Comparison of ENCODE assay signal across 24 cellular contexts in the genomic region with DNA sequence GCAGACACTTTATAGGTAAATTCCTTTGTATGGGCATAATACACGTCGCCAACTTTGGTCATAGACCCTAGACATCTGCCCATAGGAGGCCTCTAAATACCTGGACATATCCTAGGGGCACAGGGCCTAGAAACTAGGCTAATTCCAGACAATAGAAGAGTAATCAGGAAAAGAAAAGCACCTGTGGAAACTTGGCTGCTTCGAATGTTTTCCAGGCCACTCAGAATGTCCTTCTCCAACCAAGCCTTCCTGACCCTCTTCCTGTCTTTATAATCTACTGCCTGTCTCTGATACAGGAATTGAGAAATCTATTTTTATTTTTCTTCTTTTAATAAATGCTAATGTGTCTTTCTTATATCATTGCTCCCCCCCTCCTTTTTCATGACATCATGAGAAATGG.
DNase-seq lines count a peak whose midpoint lies in the region; ATAC-seq and FAIRE-seq lines count a peak whose summit lies in the region.
"Had no signal": no experiment of that assay in that cellular context is flagged by ENCODE, and none has a peak within 500 bp of the region (broad histone marks: within the 10 kb centered on the region; RNA-seq: fewer than 3 reads in every experiment).

No MANE protein-coding gene starts in this region.

- H3K27ac Mint-ChIP-seq in activated CD4-positive, alpha-beta memory T cell treated with anti-CD3 and anti-CD28 coated beads for 36 hours, result peak overlapping the region; percentile 74
- no peak overlapping the region for H3K27ac Mint-ChIP-seq in activated CD4-positive, alpha-beta memory T cell treated with anti-CD3 and anti-CD28 coated beads, Interleukin-2, amount 10 ng/mL, durations not matched to agents 7 days and 5 days
- peak overlapping the region; percentile 19 to 90 (median 78) for H3K27ac Mint-ChIP-seq in CD4-positive, alpha-beta memory T cell
- H3K27ac Mint-ChIP-seq in central memory CD8-positive, alpha-beta T cell (ENCODE audit: low read depth), result peak overlapping the region; percentile 77
- peak overlapping the region in 5 of 9 donors; percentile 81 to 93 (median 84) for H3K27ac Mint-ChIP-seq in naive thymus-derived CD4-positive, alpha-beta T cell
- H3K27ac Mint-ChIP-seq: endodermal cell; natural killer cell treated with Interleukin-12 subunit alpha and Interleukin-12 subunit beta and Interleukin-15 and Interleukin-18, amount 100 ng/mL, for 72 hours had no signal

- ATAC-seq in central memory CD8-positive, alpha-beta T cell (replicated peaks; ENCODE audit: extremely low read depth, poor library complexity, severe bottlenecking), result no peak
- no peak for ATAC-seq in naive thymus-derived CD4-positive, alpha-beta T cell
- no peak for ATAC-seq in stimulated activated naive CD8-positive, alpha-beta T cell treated with anti-CD3 and anti-CD28 coated beads, Interleukin-15, Interleukin-2, amounts not matched to agents 100 U/mL and 50 U/mL, for 24 hours
- no peak for ATAC-seq in aorta (ENCODE audit: low FRiP score)
- ATAC-seq: natural killer cell treated with Interleukin-12 subunit alpha and Interleukin-12 subunit beta and Interleukin-15 and Interleukin-18, amount 100 ng/mL, for 72 hours; Panc1; psoas muscle had no signal

- intact Hi-C loops in activated CD4-positive, alpha-beta memory T cell treated with anti-CD3 and anti-CD28 coated beads for 36 hours (cut with micrococcal nuclease), result loop anchor here (5.0 to 10.0 kb wide), 4 partner anchors 153 to 825 kb away; no protein-coding TSS in a partner anchor
- intact Hi-C loops in CD4-positive, alpha-beta memory T cell (cut with micrococcal nuclease), result loop anchor here (5.0 kb wide), 1 partner anchor 822 kb away; no protein-coding TSS in a partner anchor
- intact Hi-C loops in naive thymus-derived CD4-positive, alpha-beta T cell (cut with micrococcal nuclease), result loop anchor here (5.0 to 10.0 kb wide), 6 partner anchors 223 to 1385 kb away; partner anchors contain the start of gene SMARCA5 (in 1 of the 2)
- intact Hi-C loops in aorta (cut with DNase I), result loop anchor here (5.0 to 10.0 kb wide), 6 partner anchors 225 to 1045 kb away; partner anchors contain the start of gene INPP4B (in 1 of the 2)

- H3K4me1 Mint-ChIP-seq in activated CD4-positive, alpha-beta memory T cell treated with anti-CD3 and anti-CD28 coated beads for 36 hours (ENCODE audit: low read depth), result peaks cover 26% of the 10 kb centered on the region
- H3K4me1 Mint-ChIP-seq in activated CD4-positive, alpha-beta memory T cell treated with anti-CD3 and anti-CD28 coated beads, Interleukin-2, amount 10 ng/mL, durations not matched to agents 7 days and 5 days, result peaks cover 7% of the 10 kb centered on the region
- peaks cover 18 to 33% (median 24%) of the 10 kb centered on the region in 4 donors for H3K4me1 Mint-ChIP-seq in CD4-positive, alpha-beta memory T cell
- H3K4me1 Mint-ChIP-seq in central memory CD8-positive, alpha-beta T cell, result peaks cover 9% of the 10 kb centered on the region
- H3K4me1 Mint-ChIP-seq in naive thymus-derived CD4-positive, alpha-beta T cell, result peaks cover 7 to 38% (median 37%) of the 10 kb centered on the region in 7 donors

- H3K36me3 Mint-ChIP-seq in activated CD4-positive, alpha-beta memory T cell treated with anti-CD3 and anti-CD28 coated beads for 36 hours, result peaks cover 1% of the 10 kb centered on the region
- H3K36me3 Mint-ChIP-seq in activated CD4-positive, alpha-beta memory T cell treated with anti-CD3 and anti-CD28 coated beads, Interleukin-2, amount 10 ng/mL, durations not matched to agents 7 days and 5 days (ENCODE audit: low read depth), result no peaks in the 10 kb centered on the region
- H3K36me3 Mint-ChIP-seq in CD4-positive, alpha-beta memory T cell, result peaks cover 11 to 24% of the 10 kb centered on the region in 2 donors
- H3K36me3 Mint-ChIP-seq in central memory CD8-positive, alpha-beta T cell (ENCODE audit: insufficient read depth), result peaks cover 9% of the 10 kb centered on the region
- H3K36me3 Mint-ChIP-seq in naive thymus-derived CD4-positive, alpha-beta T cell, result peaks cover 0 to 12% (median 8%) of the 10 kb centered on the region in 5 donors
- H3K36me3 Mint-ChIP-seq: natural killer cell treated with Interleukin-12 subunit alpha and Interleukin-12 subunit beta and Interleukin-15 and Interleukin-18, amount 100 ng/mL, for 72 hours had no signal

- no peaks in the 10 kb centered on the region for H3K9me3 Mint-ChIP-seq in activated CD4-positive, alpha-beta memory T cell treated with anti-CD3 and anti-CD28 coated beads for 36 hours
- no peaks in the 10 kb centered on the region for H3K9me3 Mint-ChIP-seq in activated CD4-positive, alpha-beta memory T cell treated with anti-CD3 and anti-CD28 coated beads, Interleukin-2, amount 10 ng/mL, durations not matched to agents 7 days and 5 days
- no peaks in the 10 kb centered on the region for H3K9me3 Mint-ChIP-seq in CD4-positive, alpha-beta memory T cell
- no peaks in the 10 kb centered on the region for H3K9me3 Mint-ChIP-seq in central memory CD8-positive, alpha-beta T cell
- H3K9me3 Mint-ChIP-seq in naive thymus-derived CD4-positive, alpha-beta T cell, result peaks cover 0 to 3% (median 0%) of the 10 kb centered on the region in 11 donors
- H3K9me3 Mint-ChIP-seq: endodermal cell; natural killer cell treated with Interleukin-12 subunit alpha and Interleukin-12 subunit beta and Interleukin-15 and Interleukin-18, amount 100 ng/mL, for 72 hours had no signal

- CTCF ChIA-PET in activated CD4-positive, alpha-beta memory T cell treated with anti-CD3 and anti-CD28 coated beads for 36 hours (lab: Charles Lee), result no interaction called here
- CTCF ChIA-PET in activated CD4-positive, alpha-beta memory T cell treated with anti-CD3 and anti-CD28 coated beads, Interleukin-2, amount 10 ng/mL, durations not matched to agents 7 days and 5 days (lab: Charles Lee), result no interaction called here
- CTCF ChIA-PET in CD4-positive, alpha-beta memory T cell (lab: Charles Lee; ENCODE audit: partially characterized antibody), result interaction anchor here (0.7 to 2.2 kb wide), 6 partner anchors 28 to 718 kb away, joined by 3 to 23 read pairs (median 8); partner anchors contain the start of gene INPP4B
- CTCF ChIA-PET in naive thymus-derived CD4-positive, alpha-beta T cell (lab: Charles Lee), result interaction anchor here (0.6 to 1.9 kb wide), 2 partner anchors 88 to 710 kb away, joined by 3 to 11 read pairs; no protein-coding TSS in a partner anchor

- no peaks in the 10 kb centered on the region for H3K9me3 ChIP-seq in CD4-positive, alpha-beta memory T cell (ENCODE audit: control insufficient read depth in 1 of 2, low read length in 2 of 2)
- H3K9me3 ChIP-seq in naive thymus-derived CD4-positive, alpha-beta T cell (ENCODE audit: control insufficient read depth in 2 of 3, low read length in 3 of 3), result no peaks in the 10 kb centered on the region
- no peaks in the 10 kb centered on the region for H3K9me3 ChIP-seq in aorta (ENCODE audit: control insufficient read depth, low read length)
- H3K9me3 ChIP-seq: psoas muscle, sigmoid colon, transverse colon had no signal

- 96 to 97% methylated on average over 3 of the region's 3 CpGs for WGBS in aorta, 2 donors

- no peak overlapping the region for H3K4me3 ChIP-seq in CD4-positive, alpha-beta memory T cell (ENCODE audit: low read length in 2 of 2)
- H3K4me3 ChIP-seq in naive thymus-derived CD4-positive, alpha-beta T cell (ENCODE audit: low read length), result no peak overlapping the region
- H3K4me3 ChIP-seq in aorta (ENCODE audit: low read length in 2 of 2), result no peak overlapping the region
- H3K4me3 ChIP-seq: psoas muscle, sigmoid colon, transverse colon had no signal

- H3K4me3 Mint-ChIP-seq in activated CD4-positive, alpha-beta memory T cell treated with anti-CD3 and anti-CD28 coated beads for 36 hours, result no peak overlapping the region
- no peak overlapping the region for H3K4me3 Mint-ChIP-seq in activated CD4-positive, alpha-beta memory T cell treated with anti-CD3 and anti-CD28 coated beads, Interleukin-2, amount 10 ng/mL, durations not matched to agents 7 days and 5 days
- peak overlapping the region in 2 of 8 donors; percentile 24 to 33 for H3K4me3 Mint-ChIP-seq in CD4-positive, alpha-beta memory T cell
- H3K4me3 Mint-ChIP-seq in central memory CD8-positive, alpha-beta T cell, result no peak overlapping the region
- H3K4me3 Mint-ChIP-seq in naive thymus-derived CD4-positive, alpha-beta T cell, result peak overlapping the region in 2 of 10 donors; percentile 17 to 31
- H3K4me3 Mint-ChIP-seq: endodermal cell; natural killer cell treated with Interleukin-12 subunit alpha and Interleukin-12 subunit beta and Interleukin-15 and Interleukin-18, amount 100 ng/mL, for 72 hours had no signal

- H3K27me3 ChIP-seq in CD4-positive, alpha-beta memory T cell (ENCODE audit: insufficient read depth, low read length), result no peaks in the 10 kb centered on the region
- no peaks in the 10 kb centered on the region for H3K27me3 ChIP-seq in naive thymus-derived CD4-positive, alpha-beta T cell (ENCODE audit: control insufficient read depth in 2 of 2, insufficient read depth in 2 of 2, low read length in 2 of 2)
- no peaks in the 10 kb centered on the region for H3K27me3 ChIP-seq in aorta (ENCODE audit: control insufficient read depth in 1 of 2, insufficient read depth in 2 of 2, low read length in 1 of 2)
- H3K27me3 ChIP-seq: sigmoid colon, transverse colon had no signal

- no peak for DNase-seq in activated CD4-positive, alpha-beta memory T cell treated with anti-CD3 and anti-CD28 coated beads for 36 hours
- no peak for DNase-seq in activated CD4-positive, alpha-beta memory T cell treated with anti-CD3 and anti-CD28 coated beads, Interleukin-2, amount 10 ng/mL, durations not matched to agents 7 days and 5 days
- no peak for DNase-seq in CD4-positive, alpha-beta memory T cell
- no peak for DNase-seq in central memory CD8-positive, alpha-beta T cell (ENCODE audit: low spot score in 2 of 2)
- no peak for DNase-seq in naive thymus-derived CD4-positive, alpha-beta T cell
- DNase-seq in HTR-8/SVneo (ENCODE audit: insufficient read length, low spot score) (no peak), aorta (no peak)
- DNase-seq in stimulated activated naive CD8-positive, alpha-beta T cell treated with anti-CD3 and anti-CD28 coated beads, Interleukin-15, Interleukin-2, amounts not matched to agents 100 U/mL and 50 U/mL, for 24 hours, result no peak
- DNase-seq: 8988T; activated CD4-positive, alpha-beta T cell treated with anti-CD3 and anti-CD28 coated beads for 1 hour; activated naive CD4-positive, alpha-beta T cell; caudate nucleus; endodermal cell; kidney; NCI-H146; psoas muscle; SHP77; sigmoid colon; stimulated activated CD4-positive, alpha-beta T cell treated with anti-CD3 and anti-CD28 coated beads, Interleukin-4, amount 100 ng/mL, for 24 hours; transverse colon had no signal

- H3K36me3 ChIP-seq in CD4-positive, alpha-beta memory T cell (ENCODE audit: insufficient read depth, low read length), result no peaks in the 10 kb centered on the region
- peaks cover 0 to 4% (median 0%) of the 10 kb centered on the region in 3 experiments for H3K36me3 ChIP-seq in naive thymus-derived CD4-positive, alpha-beta T cell (ENCODE audit: control insufficient read depth in 2 of 3, insufficient read depth in 3 of 3, low read length in 3 of 3)
- H3K36me3 ChIP-seq in aorta (ENCODE audit: control insufficient read depth in 1 of 2, insufficient read depth in 2 of 2, low read length in 1 of 2), result no peaks in the 10 kb centered on the region
- H3K36me3 ChIP-seq: sigmoid colon, transverse colon had no signal

- H3K27me3 Mint-ChIP-seq in activated CD4-positive, alpha-beta memory T cell treated with anti-CD3 and anti-CD28 coated beads for 36 hours, result no peaks in the 10 kb centered on the region
- H3K27me3 Mint-ChIP-seq in activated CD4-positive, alpha-beta memory T cell treated with anti-CD3 and anti-CD28 coated beads, Interleukin-2, amount 10 ng/mL, durations not matched to agents 7 days and 5 days, result no peaks in the 10 kb centered on the region
- no peaks in the 10 kb centered on the region for H3K27me3 Mint-ChIP-seq in CD4-positive, alpha-beta memory T cell
- H3K27me3 Mint-ChIP-seq in central memory CD8-positive, alpha-beta T cell, result no peaks in the 10 kb centered on the region
- H3K27me3 Mint-ChIP-seq in naive thymus-derived CD4-positive, alpha-beta T cell, result no peaks in the 10 kb centered on the region
- H3K27me3 Mint-ChIP-seq: natural killer cell treated with Interleukin-12 subunit alpha and Interleukin-12 subunit beta and Interleukin-15 and Interleukin-18, amount 100 ng/mL, for 72 hours had no signal

- POLR2A ChIA-PET in activated CD4-positive, alpha-beta memory T cell treated with anti-CD3 and anti-CD28 coated beads for 36 hours (lab: Charles Lee), result interaction anchor here (0.7 kb wide), 1 partner anchor 18 kb away, joined by 3 read pairs; no protein-coding TSS in a partner anchor
- POLR2A ChIA-PET in activated CD4-positive, alpha-beta memory T cell treated with anti-CD3 and anti-CD28 coated beads, Interleukin-2, amount 10 ng/mL, durations not matched to agents 7 days and 5 days (lab: Charles Lee), result no interaction called here
- POLR2A ChIA-PET in CD4-positive, alpha-beta memory T cell (lab: Charles Lee; ENCODE audit: partially characterized antibody), result interaction anchor here (1.9 kb wide), 1 partner anchor 717 kb away, joined by 10 read pairs; the partner anchor contains the start of gene INPP4B
- POLR2A ChIA-PET in naive thymus-derived CD4-positive, alpha-beta T cell (lab: Charles Lee), result no interaction called here

- peaks cover 55% of the 10 kb centered on the region for H3K4me1 ChIP-seq in CD4-positive, alpha-beta memory T cell (ENCODE audit: insufficient read depth, low read length)
- H3K4me1 ChIP-seq in naive thymus-derived CD4-positive, alpha-beta T cell (ENCODE audit: control insufficient read depth in 2 of 2, insufficient read depth in 2 of 2, low read length in 2 of 2), result peaks cover 0 to 44% of the 10 kb centered on the region in 2 donors
- peaks cover 0 to 3% of the 10 kb centered on the region in 2 donors for H3K4me1 ChIP-seq in aorta (ENCODE audit: control insufficient read depth in 1 of 2, insufficient read depth in 2 of 2, low read length in 2 of 2)
- H3K4me1 ChIP-seq: psoas muscle had no signal

- FAIRE-seq in HTR-8/SVneo (lab: Jason Lieb, UNC), result no peak
- FAIRE-seq: frontal cortex, GM18507, kidney had no signal

- H3K27ac ChIP-seq in CD4-positive, alpha-beta memory T cell (ENCODE audit: low read depth, low read length), result no peak overlapping the region
- H3K27ac ChIP-seq in naive thymus-derived CD4-positive, alpha-beta T cell (ENCODE audit: low read depth, low read length), result peak overlapping the region; percentile 49
- no peak overlapping the region for H3K27ac ChIP-seq in aorta (ENCODE audit: low read depth in 1 of 2, low read length in 2 of 2)
- H3K27ac ChIP-seq: psoas muscle had no signal

Comparison
In these comparisons a context has a peak if more than half of its experiments do, and no peak if none do; other contexts are left out.
1. POLR2A ChIA-PET loops: an anchor here in activated CD4-positive, alpha-beta memory T cell treated with anti-CD3 and anti-CD28 coated beads for 36 hours (0.7 kb wide) and CD4-positive, alpha-beta memory T cell (1.9 kb wide); none called in activated CD4-positive, alpha-beta memory T cell treated with anti-CD3 and anti-CD28 coated beads, Interleukin-2, amount 10 ng/mL, durations not matched to agents 7 days and 5 days and naive thymus-derived CD4-positive, alpha-beta T cell.
2. CTCF ChIA-PET loops: an anchor here in CD4-positive, alpha-beta memory T cell (0.7 to 2.2 kb wide) and naive thymus-derived CD4-positive, alpha-beta T cell (0.6 to 1.9 kb wide); none called in activated CD4-positive, alpha-beta memory T cell treated with anti-CD3 and anti-CD28 coated beads for 36 hours and activated CD4-positive, alpha-beta memory T cell treated with anti-CD3 and anti-CD28 coated beads, Interleukin-2, amount 10 ng/mL, durations not matched to agents 7 days and 5 days.